In genomic region chr16:66717112-66717675, GRCh38 we compare ENCODE assay signal across 8 cellular contexts. TPM values are rescaled to one million over a fixed set of nuclear protein-coding genes. Genes with fewer than 3 reads are reported as not detected.
DNase-seq lines count a peak whose midpoint lies in the region; ATAC-seq and TF ChIP-seq lines count a peak whose summit lies in the region.

No MANE protein-coding gene starts in this region.

- peak; percentile 73 for TF ChIP-seq CTCF in chondrocyte (IDR thresholded peaks at IDR 0.05)
- peak; percentile 55 for TF ChIP-seq CTCF in lower lobe of right lung (IDR thresholded peaks at IDR 0.05)

- no peak overlapping the region for H3K27ac ChIP-seq in lower lobe of right lung

- peaks cover 6% of the 10 kb centered on the region for H3K9me3 Mint-ChIP-seq in chondrocyte (ENCODE audit: low read depth)

- H3K9me3 ChIP-seq in lower lobe of right lung = no peaks in the 10 kb centered on the region

- peak; percentile 67 to 68 for ATAC-seq in lower lobe of right lung
- ATAC-seq in activated CD4-positive, CD25-positive, alpha-beta regulatory T cell treated with anti-CD3 and anti-CD28 coated beads, Interleukin-2, amount 50 U/mL, for 24 hours = no peak

- H3K4me1 Mint-ChIP-seq in chondrocyte (ENCODE audit: low read depth) = peaks cover 7% of the 10 kb centered on the region

- no peaks in the 10 kb centered on the region for H3K4me1 ChIP-seq in lower lobe of right lung

- H3K27ac Mint-ChIP-seq in chondrocyte (ENCODE audit: unreplicated experiment) = peak overlapping the region; percentile 54

- no peak overlapping the region for H3K4me3 ChIP-seq in lower lobe of right lung

- H3K4me3 Mint-ChIP-seq in chondrocyte (ENCODE audit: unreplicated experiment) = no peak overlapping the region

- peaks cover 16% of the 10 kb centered on the region for H3K36me3 Mint-ChIP-seq in chondrocyte (ENCODE audit: low read depth)

- intact Hi-C loops in lower lobe of right lung (cut with DNase I) = no loop called here

- peaks cover 46% of the 10 kb centered on the region for H3K36me3 ChIP-seq in lower lobe of right lung

- H3K27me3 Mint-ChIP-seq in chondrocyte (ENCODE audit: low read depth) = no peaks in the 10 kb centered on the region

- DNase-seq in SIG-M5 treated with dmso at 0.1 percent for 504 hours (lab: John Stamatoyannopoulos, UW; ENCODE audit: unreplicated experiment) (peak; percentile 32), SIG-M5 (lab: John Stamatoyannopoulos, UW) (no peak), NCI-H460 (ENCODE audit: extremely low read depth, low read depth) (peak; percentile 38), chondrocyte (ENCODE audit: low spot score) (no peak), lower lobe of right lung (no peak), ureter (ENCODE audit: low spot score) (no peak), HPDE6-E6E7 (ENCODE audit: extremely low spot score) (no peak)

- H3K27me3 ChIP-seq in lower lobe of right lung (ENCODE audit: low read depth) = no peaks in the 10 kb centered on the region

RNA-seq across cellular contexts. Expression of gene CMTM4, which starts 20.7 kb away (rescaled TPM):
- total RNA-seq in NCI-H460 (2014; rRNA removed; shearing (Covaris generic)) = 64.2 and 64.5 TPM in 2 replicates
- 70.9 and 82.3 TPM in 2 replicates for polyA plus RNA-seq in NCI-H460 (2014; cell fraction: nucleus; rRNA removed)
- total RNA-seq in chondrocyte = 30.1 to 32.5 TPM (median 31.5 TPM) in 3 replicates
- 52.5 TPM for total RNA-seq in lower lobe of right lung
- total RNA-seq in ureter = 31.6 TPM

RNA-seq across cellular contexts. Expression of gene DYNC1LI2, which starts 34.2 kb away (rescaled TPM):
- total RNA-seq in NCI-H460 (2014; rRNA removed; shearing (Covaris generic)) = 104 and 132 TPM in 2 replicates
- polyA plus RNA-seq in NCI-H460 (2014; cell fraction: nucleus; rRNA removed) = 272 and 274 TPM in 2 replicates
- total RNA-seq in chondrocyte = 144 to 153 TPM (median 147 TPM) in 3 replicates
- total RNA-seq in lower lobe of right lung = 114 TPM
- total RNA-seq in ureter = 143 TPM

Comparison
In these comparisons a context has a peak if more than half of its experiments do, and no peak if none do; other contexts are left out.
1. DNase-seq: peak in SIG-M5 treated with dmso at 0.1 percent for 504 hours (single experiment) and NCI-H460 (single experiment); none in SIG-M5 (single experiment), chondrocyte (single experiment), lower lobe of right lung (single experiment), ureter (single experiment) and HPDE6-E6E7 (single experiment).
2. ATAC-seq: peak in lower lobe of right lung (2 of 2); none in activated CD4-positive, CD25-positive, alpha-beta regulatory T cell treated with anti-CD3 and anti-CD28 coated beads, Interleukin-2, amount 50 U/mL, for 24 hours (0 of 2).